In genomic region chr10:122310311-122311050, GRCh38 we compare ENCODE assay signal across 1 cellular context.
A peak's percentile ranks its signal among the peaks of the same experiment; 100 is the strongest.
TF ChIP-seq lines count a peak whose summit lies in the region.

No MANE protein-coding gene starts in this region.

TF ChIP-seq in HepG2, 621 proteins besides CTCF, POLR2A, EP300 and RAD21 (continued from another document and continues in another):
- TF ChIP-seq TBL1XR1 (IDR thresholded peaks at IDR 0.05; ENCODE audit: borderline replicate concordance, low read length, partially characterized antibody) (peak; percentile 53), TBX3 (IDR thresholded peaks at IDR 0.05; ENCODE audit: borderline replicate concordance) (0 out of 2 replicates have a peak, but pooled peaks have one; percentile 60), NCOR1 (IDR thresholded peaks at IDR 0.05; ENCODE audit: borderline replicate concordance, low read length) (peak; percentile 98), JUN (CRISPR knock-in tag; IDR thresholded peaks at IDR 0.05) (peak; percentile 87), ATF3 (CRISPR knock-in tag; IDR thresholded peaks at IDR 0.05) (peak; percentile 99), ATF7-NPFF (CRISPR knock-in tag; IDR thresholded peaks at IDR 0.05; ENCODE audit: low read depth) (peak; percentile 64), HNRNPL (IDR thresholded peaks at IDR 0.05; ENCODE audit: low read depth, low read length) (peak; percentile 79), ZNF639 (CRISPR knock-in tag; conservative IDR thresholded peaks at IDR 0.05) (0 out of 2 replicates have a peak, but pooled peaks have one; percentile 34), SMARCC2 (IDR thresholded peaks at IDR 0.05) (no peak; the same call in 1 of the 2 replicates), GATA4 (IDR thresholded peaks at IDR 0.05; ENCODE audit: borderline replicate concordance, low read depth) (peak; percentile 53), ZNF33B (CRISPR knock-in tag; IDR thresholded peaks at IDR 0.05) (no peak), KIAA2018 (CRISPR knock-in tag; IDR thresholded peaks at IDR 0.05; ENCODE audit: borderline replicate concordance) (no peak), GLMP (CRISPR knock-in tag; IDR thresholded peaks at IDR 0.05; ENCODE audit: borderline replicate concordance) (no peak), ZNF382 (CRISPR knock-in tag; IDR thresholded peaks at IDR 0.05; ENCODE audit: borderline replicate concordance) (no peak), SOX6 (IDR thresholded peaks at IDR 0.05) (no peak), SOX6 (CRISPR knock-in tag; IDR thresholded peaks at IDR 0.05) (peak; percentile 85), SIX4 (CRISPR knock-in tag; IDR thresholded peaks at IDR 0.05) (0 out of 2 replicates have a peak, but pooled peaks have one; percentile 35), SMYD3 (CRISPR knock-in tag; IDR thresholded peaks at IDR 0.05) (peak; percentile 69), HNF1A (IDR thresholded peaks at IDR 0.05; ENCODE audit: low read depth) (peak; percentile 56), HNF1A (CRISPR knock-in tag; IDR thresholded peaks at IDR 0.05; ENCODE audit: borderline replicate concordance) (peak; percentile 76), ARNT (IDR thresholded peaks at IDR 0.05) (no peak), FOXA3 (CRISPR knock-in tag; IDR thresholded peaks at IDR 0.05) (peak; percentile 69), ZNF816 (CRISPR knock-in tag; IDR thresholded peaks at IDR 0.05; ENCODE audit: borderline replicate concordance) (peak; percentile 86), ETV5 (CRISPR knock-in tag; IDR thresholded peaks at IDR 0.05; ENCODE audit: borderline replicate concordance) (peak; percentile 93), HDAC2 (CRISPR knock-in tag; IDR thresholded peaks at IDR 0.05) (peak; percentile 81), RARA (CRISPR knock-in tag; IDR thresholded peaks at IDR 0.05) (peak; percentile 95), STAG1 (CRISPR knock-in tag; IDR thresholded peaks at IDR 0.05) (peak; percentile 71), ASH2L (IDR thresholded peaks at IDR 0.05; ENCODE audit: insufficient read length, low read depth, low read length) (peak; percentile 100), ZNF546 (CRISPR knock-in tag; conservative IDR thresholded peaks at IDR 0.05) (peak; percentile 66), CBFB (CRISPR knock-in tag; IDR thresholded peaks at IDR 0.05) (no peak), ZBED4 (CRISPR knock-in tag; IDR thresholded peaks at IDR 0.05; ENCODE audit: borderline replicate concordance) (peak; percentile 50; the same call in 1 of the 2 replicates), ISL2 (CRISPR knock-in tag; IDR thresholded peaks at IDR 0.05) (peak; percentile 77), ZNF75D (CRISPR knock-in tag; IDR thresholded peaks at IDR 0.05; ENCODE audit: borderline replicate concordance) (no peak), ZNF781 (CRISPR knock-in tag; IDR thresholded peaks at IDR 0.05; ENCODE audit: borderline replicate concordance, not compliant biosample characterization) (no peak), CSRNP1 (CRISPR knock-in tag; IDR thresholded peaks at IDR 0.05) (peak; percentile 85), THAP8 (CRISPR knock-in tag; IDR thresholded peaks at IDR 0.05; ENCODE audit: borderline replicate concordance) (peak; percentile 80; the same call in 1 of the 2 replicates), ZSCAN20 (CRISPR knock-in tag; IDR thresholded peaks at IDR 0.05; ENCODE audit: borderline replicate concordance) (no peak), MYC (CRISPR knock-in tag; IDR thresholded peaks at IDR 0.05; ENCODE audit: borderline replicate concordance) (peak; percentile 81), SIN3B (IDR thresholded peaks at IDR 0.05; ENCODE audit: low read length) (no peak), THAP11 (CRISPR knock-in tag; IDR thresholded peaks at IDR 0.05) (peak; percentile 83), IRF2 (CRISPR knock-in tag; IDR thresholded peaks at IDR 0.05) (peak; percentile 65), ATF1 (CRISPR knock-in tag; IDR thresholded peaks at IDR 0.05) (peak; percentile 72)
